ENCODE assay signal across 22 cellular contexts in genomic region chr4:89054627-89055026, GRCh38. TPM values are rescaled to one million over a fixed set of nuclear protein-coding genes. Genes with fewer than 3 reads are reported as not detected.
A peak's percentile ranks its signal among the peaks of the same experiment; 100 is the strongest.
DNase-seq lines count a peak whose midpoint lies in the region; ATAC-seq and TF ChIP-seq lines count a peak whose summit lies in the region.
"Had no signal": no experiment of that assay in that cellular context is flagged by ENCODE, and none has a peak within 500 bp of the region (broad histone marks: within the 10 kb centered on the region; RNA-seq: fewer than 3 reads in every experiment).

No MANE protein-coding gene starts in this region.

- H3K9me3 Mint-ChIP-seq in endothelial cell (ENCODE audit: unreplicated experiment) = no peaks in the 10 kb centered on the region

- ATAC-seq in HG02798 (IDR thresholded peaks at IDR 0.05; ENCODE audit: poor library complexity, unreplicated experiment) = no peak
- ATAC-seq: sciatic nerve, SK-N-SH treated with all-trans-retinoic acid at 6 μM for 48 hours had no signal

- TF ChIP-seq CTCF in endothelial cell (IDR thresholded peaks at IDR 0.05; ENCODE audit: unreplicated experiment) (no peak), parathyroid adenoma (IDR thresholded peaks at IDR 0.05) (no peak)

- peaks cover 35% of the 10 kb centered on the region for H3K4me1 Mint-ChIP-seq in endothelial cell (ENCODE audit: unreplicated experiment)

- H3K27me3 ChIP-seq in NT2/D1 (ENCODE audit: insufficient read depth, insufficient read length) (no peaks in the 10 kb centered on the region), parathyroid adenoma (ENCODE audit: control insufficient read depth, insufficient read depth, low read length) (no peaks in the 10 kb centered on the region)
- H3K27me3 ChIP-seq: Peyer's patch had no signal

- peak; percentile 6 for DNase-seq in ELF-1 (ENCODE audit: low read depth, low spot score)
- no peak for DNase-seq in NT2/D1 (ENCODE audit: low read depth, low spot score)
- no peak for DNase-seq in endothelial cell (ENCODE audit: low spot score)
- DNase-seq in NCI-H1092 treated with DMSO at 0.1 percent for 48 hours (lab: John Stamatoyannopoulos, UW) = no peak
- no peak for DNase-seq in hippocampal formation (lab: John Stamatoyannopoulos, UW)
- DNase-seq in DMS79 treated with DMSO at 0.1 percent for 48 hours (lab: John Stamatoyannopoulos, UW) = no peak
- DNase-seq: activated CD4-positive, alpha-beta T cell treated with anti-CD3 and anti-CD28 coated beads for 36 hours; activated naive CD4-positive, alpha-beta T cell; AML-193; Calu3; GDM1; KBM-7; NCI-H1105; NCI-H2171 treated with DMSO at 0.1 percent for 48 hours; NCI-H82; Peyer's patch had no signal

- H3K36me3 Mint-ChIP-seq in endothelial cell (ENCODE audit: low read depth, unreplicated experiment) = peaks cover 4% of the 10 kb centered on the region

- H3K27ac ChIP-seq in parathyroid adenoma = no peak overlapping the region
- H3K27ac ChIP-seq: Peyer's patch had no signal

- peak overlapping the region; percentile 15 for H3K4me3 ChIP-seq in NT2/D1 (ENCODE audit: insufficient read length, low read depth)
- H3K4me3 ChIP-seq in parathyroid adenoma (ENCODE audit: low read depth, low read length) = no peak overlapping the region
- H3K4me3 ChIP-seq: GM12878, lung, Peyer's patch had no signal

- H3K4me3 Mint-ChIP-seq in endothelial cell (ENCODE audit: unreplicated experiment) = peak overlapping the region; percentile 13
- H3K4me3 Mint-ChIP-seq: activated CD4-positive, alpha-beta T cell treated with anti-CD3 and anti-CD28 coated beads for 36 hours had no signal

- no peaks in the 10 kb centered on the region for H3K27me3 Mint-ChIP-seq in endothelial cell (ENCODE audit: unreplicated experiment)

- no peak overlapping the region for H3K27ac Mint-ChIP-seq in endothelial cell (ENCODE audit: unreplicated experiment)
- H3K27ac Mint-ChIP-seq: activated CD4-positive, alpha-beta T cell treated with anti-CD3 and anti-CD28 coated beads for 36 hours had no signal

- H3K4me1 ChIP-seq in NT2/D1 (ENCODE audit: insufficient read depth, insufficient read length) = peaks cover 2% of the 10 kb centered on the region
- no peaks in the 10 kb centered on the region for H3K4me1 ChIP-seq in parathyroid adenoma

- H3K36me3 ChIP-seq in NT2/D1 (ENCODE audit: insufficient read depth, insufficient read length, low read length) (no peaks in the 10 kb centered on the region), parathyroid adenoma (ENCODE audit: control insufficient read depth, insufficient read depth, low read length) (no peaks in the 10 kb centered on the region)
- H3K36me3 ChIP-seq: Peyer's patch had no signal

- no peak overlapping the region for H2AFZ ChIP-seq in parathyroid adenoma

- no peak overlapping the region for H3K9ac ChIP-seq in NT2/D1 (ENCODE audit: insufficient read length, low read depth)
- H3K9ac ChIP-seq in parathyroid adenoma = no peak overlapping the region

- H3K9me3 ChIP-seq in NT2/D1 (ENCODE audit: insufficient read depth, low read length) (no peaks in the 10 kb centered on the region), parathyroid adenoma (ENCODE audit: control insufficient read depth, low read length) (no peaks in the 10 kb centered on the region)
- H3K9me3 ChIP-seq: Peyer's patch had no signal

- peaks cover 6% of the 10 kb centered on the region for H3K79me2 ChIP-seq in parathyroid adenoma

- peak overlapping the region; percentile 92 for H3K4me2 ChIP-seq in parathyroid adenoma (ENCODE audit: low read length)

RNA-seq across cellular contexts. Expression of gene FAM13A, which starts 2.4 kb away (rescaled TPM):
- 16.7 TPM for total RNA-seq in endothelial cell (ENCODE audit: unreplicated experiment)

RNA-seq across cellular contexts. Expression of gene TIGD2, which starts 56.7 kb away (rescaled TPM):
- 8.8 TPM for total RNA-seq in endothelial cell (ENCODE audit: unreplicated experiment)
